In genomic region chr10:21888959-21889358, GRCh38 we compare ENCODE assay signal across 9 cellular contexts.
DNase-seq lines count a peak whose midpoint lies in the region; ATAC-seq and TF ChIP-seq lines count a peak whose summit lies in the region.
"Had no signal": no experiment of that assay in that cellular context is flagged by ENCODE, and none has a peak within 500 bp of the region (broad histone marks: within the 10 kb centered on the region; RNA-seq: fewer than 3 reads in every experiment).

No MANE protein-coding gene starts in this region.

- peak overlapping the region; percentile 34 for H3K27ac Mint-ChIP-seq in nephron progenitor cell

- H3K4me3 Mint-ChIP-seq in nephron progenitor cell: no peak overlapping the region

- peak; percentile 1 for DNase-seq in activated CD8-positive, alpha-beta memory T cell treated with anti-CD3 and anti-CD28 coated beads, Interleukin-2, amount 50 U/mL, for 24 hours (ENCODE audit: extremely low read depth)
- no peak for DNase-seq in activated CD8-positive, alpha-beta memory T cell treated with anti-CD3 and anti-CD28 coated beads, Interleukin-2, amount 50 U/mL, for 48 hours
- DNase-seq in nephron progenitor cell: no peak
- DNase-seq in GM03348 (ENCODE audit: low spot score): no peak
- no peak for DNase-seq in central memory CD4-positive, alpha-beta T cell
- no peak for DNase-seq in NCI-H345 (lab: John Stamatoyannopoulos, UW)
- DNase-seq: SHP77 had no signal

- H3K36me3 Mint-ChIP-seq in nephron progenitor cell (ENCODE audit: low read depth): peaks cover 77% of the 10 kb centered on the region

- ATAC-seq in GM21737 (IDR thresholded peaks at IDR 0.05; ENCODE audit: unreplicated experiment) (peak; percentile 98), HG03558 (IDR thresholded peaks at IDR 0.05; ENCODE audit: extremely low read depth, unreplicated experiment) (peak; percentile 93)

- H3K9me3 Mint-ChIP-seq in nephron progenitor cell: peaks cover 62% of the 10 kb centered on the region

- H3K4me1 Mint-ChIP-seq in nephron progenitor cell: peaks cover 5% of the 10 kb centered on the region

- H3K27me3 Mint-ChIP-seq in nephron progenitor cell (ENCODE audit: low read depth, poor library complexity): no peaks in the 10 kb centered on the region

- no peak for TF ChIP-seq CTCF in nephron progenitor cell (IDR thresholded peaks at IDR 0.05)
